1 cellular context compared by ENCODE assay signal in the genomic region with DNA sequence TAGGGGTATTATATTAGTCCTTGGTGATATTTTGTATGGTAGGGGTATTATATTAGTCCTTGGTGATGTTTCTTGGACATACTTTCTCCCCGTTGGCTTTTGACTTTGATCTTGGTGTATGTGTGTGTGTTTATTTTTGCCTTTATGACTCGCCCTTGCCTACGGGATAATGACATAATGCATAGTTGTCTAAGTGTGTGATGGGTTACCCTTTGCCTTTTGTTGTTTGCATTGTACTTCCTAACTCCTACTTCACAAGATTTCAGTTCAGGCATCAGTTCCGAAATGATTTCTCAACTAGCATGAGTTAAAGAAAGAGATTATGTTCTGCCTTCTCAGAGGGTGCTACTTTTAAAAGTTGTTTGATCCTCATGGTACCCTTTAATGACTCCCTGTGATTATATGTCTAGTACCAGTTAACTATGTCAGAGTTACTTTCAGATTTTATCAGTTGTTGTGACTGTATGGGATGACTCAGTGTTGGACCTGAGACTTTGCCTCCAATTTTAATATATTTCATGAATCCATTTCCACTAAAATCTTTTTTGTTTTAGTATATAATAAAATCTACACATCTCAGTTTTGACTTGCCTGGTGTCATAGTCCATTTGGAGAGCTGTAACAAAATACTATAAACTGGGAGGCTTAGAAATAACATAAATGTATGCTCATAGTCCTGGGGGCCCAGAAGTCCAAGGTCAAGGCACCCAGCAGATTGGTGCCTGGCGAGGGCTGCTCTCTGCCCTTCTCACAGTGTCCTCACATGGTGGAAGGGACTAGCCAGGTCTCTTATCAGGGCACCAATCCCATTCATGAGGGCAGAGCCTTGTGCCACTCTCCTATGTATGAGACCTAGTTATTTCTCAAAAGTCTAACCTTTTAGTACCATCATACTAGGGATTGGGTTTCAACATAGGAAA.
TF ChIP-seq lines count a peak whose summit lies in the region.

No MANE protein-coding gene starts in this region.

TF ChIP-seq in HepG2, 621 proteins besides CTCF, POLR2A, EP300 and RAD21 (continued from another document):
- TF ChIP-seq ZGPAT (CRISPR knock-in tag; IDR thresholded peaks at IDR 0.05) (no peak), ZSCAN25 (CRISPR knock-in tag; IDR thresholded peaks at IDR 0.05) (no peak), ZKSCAN5 (CRISPR knock-in tag; IDR thresholded peaks at IDR 0.05) (no peak), ERF (CRISPR knock-in tag; IDR thresholded peaks at IDR 0.05) (no peak), GATAD1 (CRISPR knock-in tag; IDR thresholded peaks at IDR 0.05) (0 out of 2 replicates have a peak, but pooled peaks have one; percentile 23), ZNF12 (CRISPR knock-in tag; IDR thresholded peaks at IDR 0.05) (peak; percentile 54), CSRNP2 (CRISPR knock-in tag; conservative IDR thresholded peaks at IDR 0.05; ENCODE audit: low read depth) (no peak), ZNF709 (CRISPR knock-in tag; IDR thresholded peaks at IDR 0.05) (no peak), TARDBP (CRISPR knock-in tag; IDR thresholded peaks at IDR 0.05) (no peak), ZNF552 (CRISPR knock-in tag; IDR thresholded peaks at IDR 0.05; ENCODE audit: borderline replicate concordance) (no peak), SAP130 (CRISPR knock-in tag; IDR thresholded peaks at IDR 0.05; ENCODE audit: low read depth) (peak; percentile 50; the same call in 1 of the 2 replicates), ZNF770 (CRISPR knock-in tag; IDR thresholded peaks at IDR 0.05) (no peak), ZNF367 (CRISPR knock-in tag; IDR thresholded peaks at IDR 0.05; ENCODE audit: borderline replicate concordance) (no peak), E2F5 (CRISPR knock-in tag; conservative IDR thresholded peaks at IDR 0.05) (no peak), NAIF1 (CRISPR knock-in tag; IDR thresholded peaks at IDR 0.05; ENCODE audit: borderline replicate concordance) (no peak), ZNF224 (CRISPR knock-in tag; IDR thresholded peaks at IDR 0.05) (no peak), ATF2 (CRISPR knock-in tag; IDR thresholded peaks at IDR 0.05) (0 out of 2 replicates have a peak, but pooled peaks have one; percentile 51), ZNF660 (CRISPR knock-in tag; IDR thresholded peaks at IDR 0.05; ENCODE audit: borderline replicate concordance, low read depth) (no peak), CBX2 (IDR thresholded peaks at IDR 0.05; ENCODE audit: low read depth, low read length) (no peak), CBX2 (CRISPR knock-in tag; IDR thresholded peaks at IDR 0.05; ENCODE audit: low read depth) (no peak), ZNF878 (CRISPR knock-in tag; IDR thresholded peaks at IDR 0.05) (no peak), HNRNPUL1 (IDR thresholded peaks at IDR 0.05; ENCODE audit: low read depth, low read length) (no peak)
- TF ChIP-seq, protein P1, sequence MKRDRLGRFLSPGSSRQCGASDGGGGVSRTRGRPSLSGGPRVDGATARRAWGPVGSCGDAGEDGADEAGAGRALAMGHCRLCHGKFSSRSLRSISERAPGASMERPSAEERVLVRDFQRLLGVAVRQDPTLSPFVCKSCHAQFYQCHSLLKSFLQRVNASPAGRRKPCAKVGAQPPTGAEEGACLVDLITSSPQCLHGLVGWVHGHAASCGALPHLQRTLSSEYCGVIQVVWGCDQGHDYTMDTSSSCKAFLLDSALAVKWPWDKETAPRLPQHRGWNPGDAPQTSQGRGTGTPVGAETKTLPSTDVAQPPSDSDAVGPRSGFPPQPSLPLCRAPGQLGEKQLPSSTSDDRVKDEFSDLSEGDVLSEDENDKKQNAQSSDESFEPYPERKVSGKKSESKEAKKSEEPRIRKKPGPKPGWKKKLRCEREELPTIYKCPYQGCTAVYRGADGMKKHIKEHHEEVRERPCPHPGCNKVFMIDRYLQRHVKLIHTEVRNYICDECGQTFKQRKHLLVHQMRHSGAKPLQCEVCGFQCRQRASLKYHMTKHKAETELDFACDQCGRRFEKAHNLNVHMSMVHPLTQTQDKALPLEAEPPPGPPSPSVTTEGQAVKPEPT (CRISPR knock-in tag; IDR thresholded peaks at IDR 0.05; ENCODE audit: low read depth) = no peak
- TF ChIP-seq, protein P2, sequence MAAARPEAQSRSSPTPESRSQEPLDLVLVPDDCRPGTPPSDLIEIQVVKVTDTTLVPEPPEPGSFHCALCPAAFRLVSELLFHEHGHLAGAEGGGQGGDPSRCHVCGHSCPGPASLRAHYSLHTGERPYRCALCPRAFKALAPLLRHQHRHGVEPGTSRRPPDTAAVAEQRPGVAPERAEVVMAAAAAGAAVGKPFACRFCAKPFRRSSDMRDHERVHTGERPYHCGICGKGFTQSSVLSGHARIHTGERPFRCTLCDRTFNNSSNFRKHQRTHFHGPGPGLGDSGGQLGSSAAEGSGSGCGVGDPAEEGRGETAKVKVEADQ (CRISPR knock-in tag; IDR thresholded peaks at IDR 0.05; ENCODE audit: borderline replicate concordance) = 0 out of 2 replicates have a peak, but pooled peaks have one; percentile 50
- TF ChIP-seq, protein P3, sequence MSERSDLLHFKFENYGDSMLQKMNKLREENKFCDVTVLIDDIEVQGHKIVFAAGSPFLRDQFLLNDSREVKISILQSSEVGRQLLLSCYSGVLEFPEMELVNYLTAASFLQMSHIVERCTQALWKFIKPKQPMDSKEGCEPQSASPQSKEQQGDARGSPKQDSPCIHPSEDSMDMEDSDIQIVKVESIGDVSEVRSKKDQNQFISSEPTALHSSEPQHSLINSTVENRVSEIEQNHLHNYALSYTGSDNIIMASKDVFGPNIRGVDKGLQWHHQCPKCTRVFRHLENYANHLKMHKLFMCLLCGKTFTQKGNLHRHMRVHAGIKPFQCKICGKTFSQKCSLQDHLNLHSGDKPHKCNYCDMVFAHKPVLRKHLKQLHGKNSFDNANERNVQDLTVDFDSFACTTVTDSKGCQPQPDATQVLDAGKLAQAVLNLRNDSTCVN (CRISPR knock-in tag; IDR thresholded peaks at IDR 0.05; ENCODE audit: borderline replicate concordance) = no peak
- TF ChIP-seq, protein P4, sequence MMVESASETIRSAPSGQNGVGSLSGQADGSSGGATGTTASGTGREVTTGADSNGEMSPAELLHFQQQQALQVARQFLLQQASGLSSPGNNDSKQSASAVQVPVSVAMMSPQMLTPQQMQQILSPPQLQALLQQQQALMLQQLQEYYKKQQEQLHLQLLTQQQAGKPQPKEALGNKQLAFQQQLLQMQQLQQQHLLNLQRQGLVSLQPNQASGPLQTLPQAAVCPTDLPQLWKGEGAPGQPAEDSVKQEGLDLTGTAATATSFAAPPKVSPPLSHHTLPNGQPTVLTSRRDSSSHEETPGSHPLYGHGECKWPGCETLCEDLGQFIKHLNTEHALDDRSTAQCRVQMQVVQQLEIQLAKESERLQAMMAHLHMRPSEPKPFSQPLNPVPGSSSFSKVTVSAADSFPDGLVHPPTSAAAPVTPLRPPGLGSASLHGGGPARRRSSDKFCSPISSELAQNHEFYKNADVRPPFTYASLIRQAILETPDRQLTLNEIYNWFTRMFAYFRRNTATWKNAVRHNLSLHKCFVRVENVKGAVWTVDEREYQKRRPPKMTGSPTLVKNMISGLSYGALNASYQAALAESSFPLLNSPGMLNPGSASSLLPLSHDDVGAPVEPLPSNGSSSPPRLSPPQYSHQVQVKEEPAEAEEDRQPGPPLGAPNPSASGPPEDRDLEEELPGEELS (CRISPR knock-in tag; IDR thresholded peaks at IDR 0.05) = peak; percentile 51; the same call in 1 of the 2 replicates
